Comparison of ENCODE assay signal across 8 cellular contexts in genomic region chr7:127347567-127348246, GRCh38. TPM values are rescaled to one million over a fixed set of nuclear protein-coding genes. Genes with fewer than 3 reads are reported as not detected.
DNase-seq lines count a peak whose midpoint lies in the region; ATAC-seq and TF ChIP-seq lines count a peak whose summit lies in the region.

No MANE protein-coding gene starts in this region.

- intact Hi-C loops in CD14-positive monocyte (cut with micrococcal nuclease) = no loop called here
- intact Hi-C loops in activated T-helper 2 cell treated with anti-CD3 and anti-CD28 coated beads, Interferon-gamma antibody, Interleukin-2, Interleukin-4, amounts not matched to agents 10 μg/mL and 5 μg/mL and 100 μg/mL, durations not matched to agents 14 hours and 24 hours and 36 hours (cut with micrococcal nuclease) = loop anchor here (1.0 to 5.0 kb wide), 3 partner anchors 65 to 100 kb away; partner anchors contain the start of gene GRM8

- ATAC-seq in GM19438 (IDR thresholded peaks at IDR 0.05; ENCODE audit: low read depth, unreplicated experiment) (peak; percentile 97), HG03571 (IDR thresholded peaks at IDR 0.05; ENCODE audit: unreplicated experiment) (peak; percentile 97)

- H3K4me3 ChIP-seq in fibroblast of the aortic adventitia (ENCODE audit: low read depth, low read length) = peak overlapping the region; percentile 59

- peak overlapping the region; percentile 61 to 84 for H3K4me3 Mint-ChIP-seq in CD14-positive monocyte
- H3K4me3 Mint-ChIP-seq in activated T-helper 2 cell treated with anti-CD3 and anti-CD28 coated beads, Interferon-gamma antibody, Interleukin-2, Interleukin-4, amounts not matched to agents 10 μg/mL and 5 μg/mL and 100 μg/mL, durations not matched to agents 14 hours and 24 hours and 36 hours (ENCODE audit: low read depth) = peak overlapping the region; percentile 22

- TF ChIP-seq CTCF in CD14-positive monocyte (IDR thresholded peaks at IDR 0.05) (peak; percentile 58), fibroblast of the aortic adventitia (IDR thresholded peaks at IDR 0.05; ENCODE audit: insufficient read depth, low read length) (peak; percentile 47)

- DNase-seq in CD14-positive monocyte (ENCODE audit: low spot score) (peak; percentile 54), OCI-M1 (lab: John Stamatoyannopoulos, UW) (peak; percentile 71), fibroblast of the aortic adventitia (ENCODE audit: low read depth) (peak; percentile 43), nucleus accumbens (lab: John Stamatoyannopoulos, UW) (peak in 40 of 56 donors; percentile 1 to 63 (median 18)), substantia nigra (lab: John Stamatoyannopoulos, UW) (peak in 37 of 49 donors; percentile 3 to 67 (median 22))
- peak; percentile 58 for DNase-seq in activated T-helper 2 cell treated with anti-CD3 and anti-CD28 coated beads, Interferon-gamma antibody, Interleukin-2, Interleukin-4, amounts not matched to agents 10 μg/mL and 5 μg/mL and 100 μg/mL, durations not matched to agents 14 hours and 24 hours and 36 hours (ENCODE audit: low spot score)

- peaks cover 15 to 21% of the 10 kb centered on the region in 2 donors for H3K36me3 Mint-ChIP-seq in CD14-positive monocyte
- H3K36me3 Mint-ChIP-seq in activated T-helper 2 cell treated with anti-CD3 and anti-CD28 coated beads, Interferon-gamma antibody, Interleukin-2, Interleukin-4, amounts not matched to agents 10 μg/mL and 5 μg/mL and 100 μg/mL, durations not matched to agents 14 hours and 24 hours and 36 hours (ENCODE audit: low read depth) = peaks cover 28% of the 10 kb centered on the region

- peaks cover 9% of the 10 kb centered on the region for H3K4me1 Mint-ChIP-seq in CD14-positive monocyte
- peaks cover 11% of the 10 kb centered on the region for H3K4me1 Mint-ChIP-seq in activated T-helper 2 cell treated with anti-CD3 and anti-CD28 coated beads, Interferon-gamma antibody, Interleukin-2, Interleukin-4, amounts not matched to agents 10 μg/mL and 5 μg/mL and 100 μg/mL, durations not matched to agents 14 hours and 24 hours and 36 hours (ENCODE audit: low read depth)

- H3K27ac Mint-ChIP-seq in CD14-positive monocyte = peak overlapping the region in 1 of 7 donors; percentile 21
- no peak overlapping the region for H3K27ac Mint-ChIP-seq in activated T-helper 2 cell treated with anti-CD3 and anti-CD28 coated beads, Interferon-gamma antibody, Interleukin-2, Interleukin-4, amounts not matched to agents 10 μg/mL and 5 μg/mL and 100 μg/mL, durations not matched to agents 14 hours and 24 hours and 36 hours

- peaks cover 27 to 40% (median 34%) of the 10 kb centered on the region in 3 donors for H3K27me3 Mint-ChIP-seq in CD14-positive monocyte (ENCODE audit: low read depth in 3 of 3)
- peaks cover 23% of the 10 kb centered on the region for H3K27me3 Mint-ChIP-seq in activated T-helper 2 cell treated with anti-CD3 and anti-CD28 coated beads, Interferon-gamma antibody, Interleukin-2, Interleukin-4, amounts not matched to agents 10 μg/mL and 5 μg/mL and 100 μg/mL, durations not matched to agents 14 hours and 24 hours and 36 hours (ENCODE audit: low read depth)

- peaks cover 0 to 8% (median 3%) of the 10 kb centered on the region in 7 donors for H3K9me3 Mint-ChIP-seq in CD14-positive monocyte
- H3K9me3 Mint-ChIP-seq in activated T-helper 2 cell treated with anti-CD3 and anti-CD28 coated beads, Interferon-gamma antibody, Interleukin-2, Interleukin-4, amounts not matched to agents 10 μg/mL and 5 μg/mL and 100 μg/mL, durations not matched to agents 14 hours and 24 hours and 36 hours = no peaks in the 10 kb centered on the region

- no peak overlapping the region for H3K27ac ChIP-seq in substantia nigra (ENCODE audit: low read depth, low read length, poor library complexity, severe bottlenecking)

RNA-seq across cellular contexts. Expression of gene ZNF800, which starts 44.8 kb away (rescaled TPM):
- polyA plus RNA-seq in CD14-positive monocyte = 10 to 100 TPM; 11.8 to 19.6 TPM
- 40.2 and 40.8 TPM in 2 replicates for total RNA-seq in activated T-helper 2 cell treated with anti-CD3 and anti-CD28 coated beads, Interferon-gamma antibody, Interleukin-2, Interleukin-4, amounts not matched to agents 10 μg/mL and 5 μg/mL and 100 μg/mL, durations not matched to agents 14 hours and 24 hours and 36 hours
- 15.5 and 37.5 TPM in 2 replicates for total RNA-seq in fibroblast of the aortic adventitia (ENCODE audit: low replicate concordance)

Comparison
In these comparisons a context has a peak if more than half of its experiments do, and no peak if none do; other contexts are left out.
1. DNase-seq: peak in every context shown above with its lines; median percentile 71 in OCI-M1; 58 in activated T-helper 2 cell treated with anti-CD3 and anti-CD28 coated beads, Interferon-gamma antibody, Interleukin-2, Interleukin-4, amounts not matched to agents 10 μg/mL and 5 μg/mL and 100 μg/mL, durations not matched to agents 14 hours and 24 hours and 36 hours; 54 in CD14-positive monocyte; 43 in fibroblast of the aortic adventitia; 22 in substantia nigra; 18 in nucleus accumbens.